Comparison of ENCODE assay signal across 20 cellular contexts in genomic region chr2:136486115-136486514, GRCh38.
DNase-seq lines count a peak whose midpoint lies in the region; ATAC-seq and TF ChIP-seq lines count a peak whose summit lies in the region.
"Had no signal": no experiment of that assay in that cellular context is flagged by ENCODE, and none has a peak within 500 bp of the region (broad histone marks: within the 10 kb centered on the region; RNA-seq: fewer than 3 reads in every experiment).

No MANE protein-coding gene starts in this region.

- ATAC-seq in GM19023 (IDR thresholded peaks at IDR 0.05; ENCODE audit: unreplicated experiment): peak; percentile 69
- ATAC-seq in HG02763 (IDR thresholded peaks at IDR 0.05; ENCODE audit: unreplicated experiment): peak; percentile 62
- ATAC-seq in HG03457 (IDR thresholded peaks at IDR 0.05; ENCODE audit: unreplicated experiment): peak; percentile 53
- ATAC-seq in HG03520 (IDR thresholded peaks at IDR 0.05; ENCODE audit: unreplicated experiment): no peak
- ATAC-seq in T-helper 17 cell: no peak
- ATAC-seq: HepG2, left colon had no signal

- no peak overlapping the region for H3K27ac Mint-ChIP-seq in T-helper 17 cell

- H3K9me3 ChIP-seq in T-helper 17 cell (ENCODE audit: control insufficient read depth, low read length, poor library complexity, severe bottlenecking): no peaks in the 10 kb centered on the region
- H3K9me3 ChIP-seq: prostate gland, SJSA1 had no signal

- H3K27me3 Mint-ChIP-seq in T-helper 17 cell: peaks cover 7% of the 10 kb centered on the region

- no peak overlapping the region for H3K27ac ChIP-seq in caudate nucleus (ENCODE audit: low read depth, low read length)
- H3K27ac ChIP-seq: esophagus muscularis mucosa, prostate gland, SJSA1 had no signal

- no peak overlapping the region for H3K4me3 Mint-ChIP-seq in T-helper 17 cell

- TF ChIP-seq CTCF in GM12864 (IDR thresholded peaks at IDR 0.05; ENCODE audit: low read depth, low read length, missing control alignments): no peak

- H3K36me3 Mint-ChIP-seq in T-helper 17 cell (ENCODE audit: low read depth): no peaks in the 10 kb centered on the region

- DNase-seq in GM12864 (ENCODE audit: low read depth) (peak; percentile 31), caudate nucleus (lab: John Stamatoyannopoulos, UW) (no peak), HT-29 (ENCODE audit: low spot score) (no peak), T-helper 17 cell (no peak)
- DNase-seq: activated CD8-positive, alpha-beta memory T cell treated with anti-CD3 and anti-CD28 coated beads for 24 hours; activated gamma-delta T cell; dermis blood vessel endothelial cell; hippocampal formation; left colon; NCI-H1048; NCI-H2171 treated with DMSO at 0.1 percent for 48 hours; stimulated activated CD4-positive, alpha-beta T cell treated with anti-CD3 and anti-CD28 coated beads, Interleukin-12 subunit alpha, Interleukin-12 subunit beta, amount 100 ng/mL, for 4 hours had no signal

- no peaks in the 10 kb centered on the region for H3K4me1 Mint-ChIP-seq in T-helper 17 cell

- H3K4me3 ChIP-seq in GM12864 (ENCODE audit: low read depth, low read length): no peak overlapping the region
- H3K4me3 ChIP-seq: esophagus muscularis mucosa, prostate gland, SJSA1 had no signal

Comparison
In these comparisons a context has a peak if more than half of its experiments do, and no peak if none do; other contexts are left out.
1. ATAC-seq: peak in GM19023 (single experiment), HG02763 (single experiment) and HG03457 (single experiment); none in HG03520 (single experiment) and T-helper 17 cell (single experiment).